In the genomic region with DNA sequence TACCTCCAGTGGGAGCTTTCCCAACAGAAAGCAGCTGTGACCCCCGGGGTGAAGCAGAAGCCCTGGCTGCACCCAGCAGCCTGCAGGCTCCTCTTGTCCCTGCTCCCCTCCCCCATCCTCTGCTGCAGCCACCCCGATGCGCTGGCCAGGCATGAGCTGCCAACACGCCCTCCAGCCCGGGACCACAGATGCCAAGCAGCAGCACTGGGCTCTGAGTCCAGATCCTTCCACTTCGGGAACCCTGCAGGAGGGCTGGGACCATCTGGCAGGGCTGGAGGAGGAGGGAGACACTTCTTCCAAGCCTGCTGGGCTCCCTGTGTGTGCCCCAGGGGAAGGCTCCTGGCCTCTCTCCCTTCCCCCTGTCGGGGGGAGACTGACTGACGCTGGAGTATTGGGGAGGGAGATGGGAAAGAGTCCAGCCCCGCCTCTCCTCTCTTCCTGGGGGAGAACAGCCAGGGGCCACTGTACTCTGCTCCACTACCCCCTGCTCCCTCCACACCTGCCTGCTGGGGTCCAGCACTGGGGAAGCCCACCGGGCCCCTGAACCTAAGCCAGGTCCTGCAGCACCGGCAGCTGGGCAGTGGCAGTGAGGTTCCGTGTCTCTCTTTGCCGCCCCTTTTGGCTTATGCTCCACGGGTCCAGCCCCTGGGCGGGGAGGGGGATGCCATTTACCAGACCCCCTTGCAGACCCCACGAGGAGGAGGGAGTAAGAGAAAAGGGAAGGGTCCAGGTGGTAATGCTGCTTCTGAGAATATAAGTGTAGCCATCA, we compare ENCODE assay signal across 13 cellular contexts. TPM values are rescaled to one million over a fixed set of nuclear protein-coding genes. Genes with fewer than 3 reads are reported as not detected.
DNase-seq lines count a peak whose midpoint lies in the region; ATAC-seq, FAIRE-seq and TF ChIP-seq lines count a peak whose summit lies in the region.
"Had no signal": no experiment of that assay in that cellular context is flagged by ENCODE, and none has a peak within 500 bp of the region (broad histone marks: within the 10 kb centered on the region; RNA-seq: fewer than 3 reads in every experiment).

No MANE protein-coding gene starts in this region.

- no peak overlapping the region for H3K27ac ChIP-seq in pancreas

- no peak overlapping the region for H3K4me3 ChIP-seq in pancreas

- H3K36me3 Mint-ChIP-seq in brain = peaks cover 5% of the 10 kb centered on the region

- no peaks in the 10 kb centered on the region for H3K36me3 ChIP-seq in pancreas

- peak in 11 of 14 donors; percentile 26 to 87 (median 67) for DNase-seq in C1 segment of cervical spinal cord (lab: John Stamatoyannopoulos, UW)
- peak; percentile 38 for DNase-seq in HT1080 (ENCODE audit: low read depth)
- peak; percentile 14 for DNase-seq in myocyte (ENCODE audit: low read depth)
- no peak for DNase-seq in pancreas
- DNase-seq: activated CD8-positive, alpha-beta memory T cell treated with anti-CD3 and anti-CD28 coated beads, Interleukin-2, amount 50 U/mL, for 4 hours; dermis blood vessel endothelial cell; NCI-H1930; SHP77 had no signal

- H3K27ac Mint-ChIP-seq in brain = peak overlapping the region in 3 of 5 experiments; percentile 15 to 48 (median 30)

- H3K4me1 ChIP-seq in pancreas = no peaks in the 10 kb centered on the region

- no peak for TF ChIP-seq CTCF in brain (conservative IDR thresholded peaks at IDR 0.05)
- TF ChIP-seq CTCF in pancreas (IDR thresholded peaks at IDR 0.05) = no peak

- H3K4me3 Mint-ChIP-seq in brain = no peak overlapping the region

- intact Hi-C loops in pancreas (cut with DNase I) = no loop called here

- peaks cover 9% of the 10 kb centered on the region for H3K27me3 Mint-ChIP-seq in brain

- WGBS in pancreas, 2 donors = 23 to 34% methylated on average over 13 to 16 of the region's 16 CpGs

- ATAC-seq in GM18517 (IDR thresholded peaks at IDR 0.05; ENCODE audit: unreplicated experiment) = no peak
- no peak for ATAC-seq in GM18519 (IDR thresholded peaks at IDR 0.05; ENCODE audit: low FRiP score, unreplicated experiment)
- ATAC-seq in pancreas = no peak
- ATAC-seq in GM18498 (IDR thresholded peaks at IDR 0.05; ENCODE audit: unreplicated experiment) = no peak

- peaks cover 0 to 6% (median 0%) of the 10 kb centered on the region in 4 donors for H3K27me3 ChIP-seq in pancreas

- FAIRE-seq in pancreas (lab: Jason Lieb, UNC) = no peak

- peaks cover 35% of the 10 kb centered on the region for H3K4me1 Mint-ChIP-seq in brain

- peaks cover 0 to 2% (median 0%) of the 10 kb centered on the region in 5 experiments for H3K9me3 Mint-ChIP-seq in brain

- H3K9me3 ChIP-seq in pancreas = no peaks in the 10 kb centered on the region

RNA-seq across cellular contexts. Expression of a gene that starts 55.7 kb away (rescaled TPM):
- total RNA-seq in HT1080 (2014; rRNA removed; shearing (Covaris generic)) = 23.5 and 31.7 TPM in 2 replicates
- 1.4 and 1.7 TPM in 2 replicates for polyA plus RNA-seq in HT1080 (2015; cell fraction: cytosol; rRNA removed)
- 0.81 and 0.86 TPM in 2 replicates for polyA plus RNA-seq in HT1080 (2015; cell fraction: nucleus; rRNA removed)
- polyA plus RNA-seq in brain (ENCODE audit: insufficient read depth, low read depth, low replicate concordance) (48.1 TPM), pancreas (1 to 10 TPM in 1 of 2 donors, under 1 TPM in 1; 0.42 to 2.0 TPM)
- total RNA-seq in myocyte (0.29 and 2.0 TPM in 2 replicates), pancreas (1 to 10 TPM in 1 of 6 donors, under 1 TPM in 5; 0.05 to 1.1 (median 0.54) TPM)
- polyA plus RNA-seq in myocyte (2012) = 0.38 TPM
- total RNA-seq: T-helper 2 cell treated with Interferon-gamma antibody and Interleukin-4, amounts not matched to agents 100 ng/mL and 5 ng/mL, for 36 hours had no signal

Comparison
In these comparisons a context has a peak if more than half of its experiments do, and no peak if none do; other contexts are left out.
1. DNase-seq: peak in C1 segment of cervical spinal cord (11 of 14), HT1080 (single experiment) and myocyte (single experiment); none in pancreas (0 of 6).